8 cellular contexts compared by ENCODE assay signal in the genomic region with DNA sequence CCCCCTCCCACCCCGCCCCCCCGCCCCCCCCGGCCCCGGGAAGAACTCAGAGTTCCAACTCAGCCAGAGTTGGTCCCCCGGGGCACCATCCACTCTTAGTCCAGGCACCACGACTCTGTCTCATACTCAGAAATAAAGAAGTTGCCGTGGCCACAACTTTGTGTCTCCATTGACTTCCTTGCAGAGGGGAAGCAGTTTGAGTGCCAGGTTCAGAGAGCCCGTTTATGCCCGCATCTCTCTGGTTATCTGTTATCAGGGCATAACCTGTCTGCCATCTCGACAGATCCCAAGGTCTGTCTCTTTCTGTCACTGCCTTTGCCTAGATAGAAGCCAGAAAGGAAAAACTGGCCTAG. TPM values are rescaled to one million over a fixed set of nuclear protein-coding genes. Genes with fewer than 3 reads are reported as not detected.
DNase-seq lines count a peak whose midpoint lies in the region; ATAC-seq and TF ChIP-seq lines count a peak whose summit lies in the region.

No MANE protein-coding gene starts in this region.

- no peak for DNase-seq in CD8-positive, alpha-beta memory T cell
- no peak for DNase-seq in activated CD4-positive, alpha-beta memory T cell treated with anti-CD3 and anti-CD28 coated beads for 36 hours
- DNase-seq in stimulated activated naive B cell treated with anti-CD40 and anti-IgM and Interleukin-4, amounts not matched to agents 10 μg/mL and 1 μg/mL and 100 μg/mL, for 72 hours: no peak
- no peak for DNase-seq in KBM-7

- intact Hi-C loops in activated CD4-positive, alpha-beta memory T cell treated with anti-CD3 and anti-CD28 coated beads for 36 hours (cut with micrococcal nuclease): loop anchor here (10.0 kb wide), 1 partner anchor 987 kb away; the partner anchor contains the start of gene SUPT3H

- peaks cover 0 to 42% (median 12%) of the 10 kb centered on the region in 3 donors for H3K36me3 Mint-ChIP-seq in CD8-positive, alpha-beta memory T cell
- peaks cover 15% of the 10 kb centered on the region for H3K36me3 Mint-ChIP-seq in activated CD4-positive, alpha-beta memory T cell treated with anti-CD3 and anti-CD28 coated beads for 36 hours
- H3K36me3 Mint-ChIP-seq in stimulated activated naive B cell treated with anti-CD40 and anti-IgM and Interleukin-4, amounts not matched to agents 10 μg/mL and 1 μg/mL and 100 μg/mL, for 72 hours: peaks cover 21 to 25% of the 10 kb centered on the region in 2 donors

- H3K27ac Mint-ChIP-seq in CD8-positive, alpha-beta memory T cell: peak overlapping the region; percentile 66 to 98 (median 92)
- H3K27ac Mint-ChIP-seq in activated CD4-positive, alpha-beta memory T cell treated with anti-CD3 and anti-CD28 coated beads for 36 hours: peak overlapping the region; percentile 94
- peak overlapping the region; percentile 97 for H3K27ac Mint-ChIP-seq in stimulated activated naive B cell treated with anti-CD40 and anti-IgM and Interleukin-4, amounts not matched to agents 10 μg/mL and 1 μg/mL and 100 μg/mL, for 72 hours

- H3K9me3 Mint-ChIP-seq in CD8-positive, alpha-beta memory T cell: no peaks in the 10 kb centered on the region
- no peaks in the 10 kb centered on the region for H3K9me3 Mint-ChIP-seq in activated CD4-positive, alpha-beta memory T cell treated with anti-CD3 and anti-CD28 coated beads for 36 hours
- H3K9me3 Mint-ChIP-seq in stimulated activated naive B cell treated with anti-CD40 and anti-IgM and Interleukin-4, amounts not matched to agents 10 μg/mL and 1 μg/mL and 100 μg/mL, for 72 hours: no peaks in the 10 kb centered on the region

- H3K27me3 Mint-ChIP-seq in CD8-positive, alpha-beta memory T cell: no peaks in the 10 kb centered on the region
- H3K27me3 Mint-ChIP-seq in activated CD4-positive, alpha-beta memory T cell treated with anti-CD3 and anti-CD28 coated beads for 36 hours: no peaks in the 10 kb centered on the region
- peaks cover 0 to 11% of the 10 kb centered on the region in 2 donors for H3K27me3 Mint-ChIP-seq in stimulated activated naive B cell treated with anti-CD40 and anti-IgM and Interleukin-4, amounts not matched to agents 10 μg/mL and 1 μg/mL and 100 μg/mL, for 72 hours

- POLR2A ChIA-PET in CD8-positive, alpha-beta memory T cell (lab: Charles Lee): no interaction called here
- POLR2A ChIA-PET in HEK293 (lab: Yijun Ruan, JAX): interaction anchor here (0.6 to 1.9 kb wide), 15 partner anchors 9 to 1408 kb away, joined by 3 to 21 read pairs (median 5); partner anchors contain the start of genes GTPBP2 and HSP90AB1
- POLR2A ChIA-PET in activated CD4-positive, alpha-beta memory T cell treated with anti-CD3 and anti-CD28 coated beads for 36 hours (lab: Charles Lee): interaction anchor here (0.9 to 1.8 kb wide), 4 partner anchors 8 to 141 kb away, joined by 3 to 6 read pairs (median 3); partner anchors contain the start of gene HSP90AB1

- peaks cover 24% of the 10 kb centered on the region for H3K4me1 ChIP-seq in CD8-positive, alpha-beta memory T cell (ENCODE audit: insufficient read depth, low read length)
- peaks cover 8% of the 10 kb centered on the region for H3K4me1 ChIP-seq in HEK293 (ENCODE audit: control insufficient read depth, insufficient read depth, low read length)

- peak overlapping the region; percentile 95 to 99 (median 96) for H3K4me3 Mint-ChIP-seq in CD8-positive, alpha-beta memory T cell
- peak overlapping the region; percentile 89 for H3K4me3 Mint-ChIP-seq in activated CD4-positive, alpha-beta memory T cell treated with anti-CD3 and anti-CD28 coated beads for 36 hours
- H3K4me3 Mint-ChIP-seq in stimulated activated naive B cell treated with anti-CD40 and anti-IgM and Interleukin-4, amounts not matched to agents 10 μg/mL and 1 μg/mL and 100 μg/mL, for 72 hours: peak overlapping the region; percentile 91 to 93

- ATAC-seq in stimulated activated naive B cell treated with anti-CD40 and anti-IgM and Interleukin-4, amounts not matched to agents 10 μg/mL and 1 μg/mL and 100 μg/mL, for 72 hours (replicated peaks): no peak
- ATAC-seq in HG02798 (IDR thresholded peaks at IDR 0.05; ENCODE audit: poor library complexity, unreplicated experiment) (no peak), HG02623 (IDR thresholded peaks at IDR 0.05; ENCODE audit: unreplicated experiment) (no peak)

- in situ Hi-C loops in KBM-7 (cut with MboI; ENCODE audit: low pct_unique_long_range_greater_than_20kb, low sequenced_read_pairs): no loop called here

- H3K9me3 ChIP-seq in CD8-positive, alpha-beta memory T cell (ENCODE audit: low read length): no peaks in the 10 kb centered on the region
- H3K9me3 ChIP-seq in HEK293 (ENCODE audit: control insufficient read depth, insufficient read depth, low read depth, low read length): no peaks in the 10 kb centered on the region
- H3K9me3 ChIP-seq in iPS-18c (ENCODE audit: control insufficient read depth, insufficient read depth, low read length): no peaks in the 10 kb centered on the region

- no peak for TF ChIP-seq CTCF in HEK293 (tag by site-specific recombination; IDR thresholded peaks at IDR 0.05)

- H3K36me3 ChIP-seq in CD8-positive, alpha-beta memory T cell (ENCODE audit: insufficient read depth, low read length): peaks cover 14% of the 10 kb centered on the region
- H3K36me3 ChIP-seq in HEK293 (ENCODE audit: control insufficient read depth in 2 of 2, insufficient read depth in 1 of 2, low read length in 2 of 2): peaks cover 21 to 43% of the 10 kb centered on the region in 2 experiments

- H3K27ac ChIP-seq in CD8-positive, alpha-beta memory T cell (ENCODE audit: low read depth, low read length): peak overlapping the region; percentile 96
- H3K27ac ChIP-seq in HEK293 (ENCODE audit: extremely low read depth, low read depth, low read length): peak overlapping the region; percentile 96

- peaks cover 41 to 48% (median 43%) of the 10 kb centered on the region in 3 donors for H3K4me1 Mint-ChIP-seq in CD8-positive, alpha-beta memory T cell
- peaks cover 31% of the 10 kb centered on the region for H3K4me1 Mint-ChIP-seq in activated CD4-positive, alpha-beta memory T cell treated with anti-CD3 and anti-CD28 coated beads for 36 hours (ENCODE audit: low read depth)
- peaks cover 21 to 38% of the 10 kb centered on the region in 2 donors for H3K4me1 Mint-ChIP-seq in stimulated activated naive B cell treated with anti-CD40 and anti-IgM and Interleukin-4, amounts not matched to agents 10 μg/mL and 1 μg/mL and 100 μg/mL, for 72 hours

- peak overlapping the region; percentile 97 for H3K4me3 ChIP-seq in CD8-positive, alpha-beta memory T cell (ENCODE audit: low read length)
- H3K4me3 ChIP-seq in HEK293 (ENCODE audit: low read depth, low read length) (peak overlapping the region; percentile 76), iPS-18c (ENCODE audit: insufficient read depth, low read depth, low read length) (peak overlapping the region; percentile 78)

- H3K27me3 ChIP-seq in CD8-positive, alpha-beta memory T cell (ENCODE audit: insufficient read depth, low read length, poor library complexity, severe bottlenecking): no peaks in the 10 kb centered on the region

- CTCF ChIA-PET in CD8-positive, alpha-beta memory T cell (lab: Charles Lee): interaction anchor here (0.8 to 1.5 kb wide), 2 partner anchors 18 to 21 kb away, joined by 3 read pairs; no protein-coding TSS in a partner anchor
- CTCF ChIA-PET in HEK293 (lab: Yijun Ruan, JAX): no interaction called here
- CTCF ChIA-PET in activated CD4-positive, alpha-beta memory T cell treated with anti-CD3 and anti-CD28 coated beads for 36 hours (lab: Charles Lee): interaction anchor here (1.3 to 1.6 kb wide), 2 partner anchors 68 to 122 kb away, joined by 3 to 4 read pairs; no protein-coding TSS in a partner anchor

TF ChIP-seq in HEK293, 187 proteins besides CTCF, POLR2A, EP300 and RAD21:
- TF ChIP-seq ZNF184 (tag by site-specific recombination; IDR thresholded peaks at IDR 0.05): no peak
- no peak for TF ChIP-seq ZNF335 (tag by site-specific recombination; conservative IDR thresholded peaks at IDR 0.05)
- TF ChIP-seq ZNF211 (tag by site-specific recombination; IDR thresholded peaks at IDR 0.05; ENCODE audit: low read depth): no peak
- TF ChIP-seq ZFP69B (tag by site-specific recombination; IDR thresholded peaks at IDR 0.05): no peak
- no peak for TF ChIP-seq GLIS2 (tag by site-specific recombination; IDR thresholded peaks at IDR 0.05)
- TF ChIP-seq, protein P1, sequence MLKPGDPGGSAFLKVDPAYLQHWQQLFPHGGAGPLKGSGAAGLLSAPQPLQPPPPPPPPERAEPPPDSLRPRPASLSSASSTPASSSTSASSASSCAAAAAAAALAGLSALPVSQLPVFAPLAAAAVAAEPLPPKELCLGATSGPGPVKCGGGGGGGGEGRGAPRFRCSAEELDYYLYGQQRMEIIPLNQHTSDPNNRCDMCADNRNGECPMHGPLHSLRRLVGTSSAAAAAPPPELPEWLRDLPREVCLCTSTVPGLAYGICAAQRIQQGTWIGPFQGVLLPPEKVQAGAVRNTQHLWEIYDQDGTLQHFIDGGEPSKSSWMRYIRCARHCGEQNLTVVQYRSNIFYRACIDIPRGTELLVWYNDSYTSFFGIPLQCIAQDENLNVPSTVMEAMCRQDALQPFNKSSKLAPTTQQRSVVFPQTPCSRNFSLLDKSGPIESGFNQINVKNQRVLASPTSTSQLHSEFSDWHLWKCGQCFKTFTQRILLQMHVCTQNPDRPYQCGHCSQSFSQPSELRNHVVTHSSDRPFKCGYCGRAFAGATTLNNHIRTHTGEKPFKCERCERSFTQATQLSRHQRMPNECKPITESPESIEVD (tag by site-specific recombination; IDR thresholded peaks at IDR 0.05): no peak
- TF ChIP-seq ZNF664 (tag by site-specific recombination; IDR thresholded peaks at IDR 0.05): no peak
- TF ChIP-seq, protein P2, sequence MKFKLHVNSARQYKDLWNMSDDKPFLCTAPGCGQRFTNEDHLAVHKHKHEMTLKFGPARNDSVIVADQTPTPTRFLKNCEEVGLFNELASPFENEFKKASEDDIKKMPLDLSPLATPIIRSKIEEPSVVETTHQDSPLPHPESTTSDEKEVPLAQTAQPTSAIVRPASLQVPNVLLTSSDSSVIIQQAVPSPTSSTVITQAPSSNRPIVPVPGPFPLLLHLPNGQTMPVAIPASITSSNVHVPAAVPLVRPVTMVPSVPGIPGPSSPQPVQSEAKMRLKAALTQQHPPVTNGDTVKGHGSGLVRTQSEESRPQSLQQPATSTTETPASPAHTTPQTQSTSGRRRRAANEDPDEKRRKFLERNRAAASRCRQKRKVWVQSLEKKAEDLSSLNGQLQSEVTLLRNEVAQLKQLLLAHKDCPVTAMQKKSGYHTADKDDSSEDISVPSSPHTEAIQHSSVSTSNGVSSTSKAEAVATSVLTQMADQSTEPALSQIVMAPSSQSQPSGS (tag by site-specific recombination; IDR thresholded peaks at IDR 0.05; ENCODE audit: low read depth): no peak
- TF ChIP-seq ZBTB7A (tag by site-specific recombination; IDR thresholded peaks at IDR 0.05; ENCODE audit: low read depth): no peak
- TF ChIP-seq ZNF544 (tag by site-specific recombination; IDR thresholded peaks at IDR 0.05): no peak

RNA-seq across cellular contexts. Expression of gene CDC5L, which starts 0.6 kb away (rescaled TPM):
- total RNA-seq in CD8-positive, alpha-beta memory T cell: 10 to 100 TPM; 27.4 to 29.9 TPM
- polyA plus RNA-seq in CD8-positive, alpha-beta memory T cell: 14.9 TPM
- 10 to 100 TPM; 24.0 to 24.3 TPM for total RNA-seq in activated CD4-positive, alpha-beta memory T cell treated with anti-CD3 and anti-CD28 coated beads for 36 hours

RNA-seq across cellular contexts. Expression of gene SPATS1, which starts 45.7 kb away (rescaled TPM):
- not detected for total RNA-seq in CD8-positive, alpha-beta memory T cell
- polyA plus RNA-seq in CD8-positive, alpha-beta memory T cell: not detected
- total RNA-seq in activated CD4-positive, alpha-beta memory T cell treated with anti-CD3 and anti-CD28 coated beads for 36 hours: not detected
